In genomic region chr3:9887478-9887877, GRCh38 we compare ENCODE assay signal across 17 cellular contexts.
"Had no signal": no experiment of that assay in that cellular context is flagged by ENCODE, and none has a peak within 500 bp of the region (broad histone marks: within the 10 kb centered on the region; RNA-seq: fewer than 3 reads in every experiment).

No MANE protein-coding gene starts in this region.

- DNase-seq: activated CD4-positive, alpha-beta T cell treated with anti-CD3 and anti-CD28 coated beads, Interleukin-2, amount 10 ng/mL, durations not matched to agents 24 days and 14 days; activated CD8-positive, alpha-beta T cell treated with anti-CD3 and anti-CD28 coated beads, Interleukin-2, amount 10 ng/mL, durations not matched to agents 7 days and 5 days; activated gamma-delta T cell; anterior cingulate cortex; body of pancreas; cortex of kidney; endodermal cell; esophagus squamous epithelium; gastrocnemius medialis; head of caudate nucleus; hypothalamus; left ventricle myocardium superior; midbrain; ovary; psoas muscle; stimulated activated CD4-positive, alpha-beta T cell treated with anti-CD3 and anti-CD28 coated beads, Interleukin-4, amount 100 ng/mL, for 24 hours; stimulated activated naive CD4-positive, alpha-beta T cell treated with Interleukin-2 at 50 U/mL for 16 hours had no signal
